In genomic region chr5:91219803-91220371, GRCh38 we compare ENCODE assay signal across 8 cellular contexts.
A peak's percentile ranks its signal among the peaks of the same experiment; 100 is the strongest.
DNase-seq lines count a peak whose midpoint lies in the region; ATAC-seq and TF ChIP-seq lines count a peak whose summit lies in the region.

No MANE protein-coding gene starts in this region.

- no peak for ATAC-seq in stimulated activated memory B cell treated with anti-CD40 and anti-IgM and Interleukin-4, amounts not matched to agents 10 μg/mL and 1 μg/mL and 100 μg/mL, for 72 hours

- no peaks in the 10 kb centered on the region for H3K9me3 ChIP-seq in Peyer's patch

- no peaks in the 10 kb centered on the region for H3K79me1 ChIP-seq in mesendoderm (ENCODE audit: low read length)

- H3K27ac ChIP-seq in Peyer's patch (no peak overlapping the region), mesendoderm (ENCODE audit: low read depth, low read length) (no peak overlapping the region)

- H3K4me1 Mint-ChIP-seq in chondrocyte (ENCODE audit: low read depth): no peaks in the 10 kb centered on the region
- H3K4me1 Mint-ChIP-seq in stimulated activated memory B cell treated with anti-CD40 and anti-IgM and Interleukin-4, amounts not matched to agents 10 μg/mL and 1 μg/mL and 100 μg/mL, for 72 hours: no peaks in the 10 kb centered on the region

- H3K9me3 Mint-ChIP-seq in chondrocyte (ENCODE audit: low read depth): no peaks in the 10 kb centered on the region
- H3K9me3 Mint-ChIP-seq in stimulated activated memory B cell treated with anti-CD40 and anti-IgM and Interleukin-4, amounts not matched to agents 10 μg/mL and 1 μg/mL and 100 μg/mL, for 72 hours: no peaks in the 10 kb centered on the region

- no peak overlapping the region for H3K9ac ChIP-seq in mesendoderm (ENCODE audit: low read length)

- TF ChIP-seq CTCF in Peyer's patch (IDR thresholded peaks at IDR 0.05) (peak in 4 of 6 experiments; percentile 7 to 35 (median 28)), chondrocyte (IDR thresholded peaks at IDR 0.05) (peak; percentile 72)

- no peak overlapping the region for H2BK120ac ChIP-seq in mesendoderm (ENCODE audit: low read depth, low read length)

- H2AK5ac ChIP-seq in mesendoderm (ENCODE audit: low read length): no peak overlapping the region

- H3K79me2 ChIP-seq in mesendoderm (ENCODE audit: control insufficient read depth, insufficient read depth, low read length): no peaks in the 10 kb centered on the region

- H2BK15ac ChIP-seq in mesendoderm (replicated peaks; ENCODE audit: low read depth): no peak overlapping the region

- TF ChIP-seq POLR2A in Peyer's patch (IDR thresholded peaks at IDR 0.05): no peak

- H3K4me1 ChIP-seq in Peyer's patch (no peaks in the 10 kb centered on the region), mesendoderm (ENCODE audit: control insufficient read depth, low read depth, low read length) (no peaks in the 10 kb centered on the region)

- no peak overlapping the region for H3K23ac ChIP-seq in mesendoderm (ENCODE audit: low read length)

- H3K56ac ChIP-seq in mesendoderm (ENCODE audit: low read length): no peak overlapping the region

- WGBS in mesendoderm (ENCODE audit: extremely low coverage, insufficient coverage, low lambda C conversion rate): no CpG with 5 or more reads among the region's 3 CpGs

- no peak overlapping the region for H3K18ac ChIP-seq in mesendoderm (ENCODE audit: low read length)

- H4K5ac ChIP-seq in mesendoderm (ENCODE audit: low read length): no peak overlapping the region

- no peak overlapping the region for H3K4me2 ChIP-seq in mesendoderm (ENCODE audit: low read length)

- H3K36me3 Mint-ChIP-seq in chondrocyte (ENCODE audit: low read depth): no peaks in the 10 kb centered on the region
- no peaks in the 10 kb centered on the region for H3K36me3 Mint-ChIP-seq in stimulated activated memory B cell treated with anti-CD40 and anti-IgM and Interleukin-4, amounts not matched to agents 10 μg/mL and 1 μg/mL and 100 μg/mL, for 72 hours

- H3K27me3 ChIP-seq in Peyer's patch (no peaks in the 10 kb centered on the region), mesendoderm (ENCODE audit: insufficient read depth, low read length, poor library complexity) (no peaks in the 10 kb centered on the region)

- no peaks in the 10 kb centered on the region for H3K36me3 ChIP-seq in Peyer's patch
- no peaks in the 10 kb centered on the region for H3K36me3 ChIP-seq in mesendoderm (ENCODE audit: control insufficient read depth, insufficient read depth, low read length)

- H4K8ac ChIP-seq in mesendoderm (ENCODE audit: low read depth, low read length): no peak overlapping the region

- H3K27me3 Mint-ChIP-seq in chondrocyte (ENCODE audit: low read depth): no peaks in the 10 kb centered on the region
- peaks cover 14% of the 10 kb centered on the region for H3K27me3 Mint-ChIP-seq in stimulated activated memory B cell treated with anti-CD40 and anti-IgM and Interleukin-4, amounts not matched to agents 10 μg/mL and 1 μg/mL and 100 μg/mL, for 72 hours

- no peak overlapping the region for H3K27ac Mint-ChIP-seq in chondrocyte (ENCODE audit: unreplicated experiment)
- no peak overlapping the region for H3K27ac Mint-ChIP-seq in stimulated activated memory B cell treated with anti-CD40 and anti-IgM and Interleukin-4, amounts not matched to agents 10 μg/mL and 1 μg/mL and 100 μg/mL, for 72 hours

- no peak overlapping the region for H3K4ac ChIP-seq in mesendoderm (ENCODE audit: low read depth, low read length)

- H3K4me3 ChIP-seq in Peyer's patch (no peak overlapping the region), mesendoderm (ENCODE audit: low read length) (no peak overlapping the region)

- no peak overlapping the region for H3K4me3 Mint-ChIP-seq in chondrocyte (ENCODE audit: unreplicated experiment)
- no peak overlapping the region for H3K4me3 Mint-ChIP-seq in stimulated activated memory B cell treated with anti-CD40 and anti-IgM and Interleukin-4, amounts not matched to agents 10 μg/mL and 1 μg/mL and 100 μg/mL, for 72 hours

- peak; percentile 27 for DNase-seq in DMS 273 (lab: John Stamatoyannopoulos, UW; ENCODE audit: unreplicated experiment)
- no peak for DNase-seq in DMS 273 treated with DMSO at 0.1 percent for 48 hours (lab: John Stamatoyannopoulos, UW)
- no peak for DNase-seq in Peyer's patch
- DNase-seq in chondrocyte (ENCODE audit: low spot score): no peak
- peak; percentile 49 for DNase-seq in mesendoderm
- no peak for DNase-seq in NOMO-1 (lab: John Stamatoyannopoulos, UW; ENCODE audit: unreplicated experiment in 2 of 2)
- no peak for DNase-seq in NCI-H2081 treated with DMSO at 0.1 percent for 48 hours (lab: John Stamatoyannopoulos, UW)

- no peak overlapping the region for H2BK5ac ChIP-seq in mesendoderm (ENCODE audit: low read length)

Comparison
In these comparisons a context has a peak if more than half of its experiments do, and no peak if none do; other contexts are left out.
1. DNase-seq: peak in DMS 273 (single experiment) and mesendoderm (single experiment); none in DMS 273 treated with DMSO at 0.1 percent for 48 hours (single experiment), Peyer's patch (0 of 3), chondrocyte (single experiment), NOMO-1 (0 of 2) and NCI-H2081 treated with DMSO at 0.1 percent for 48 hours (single experiment).